Comparison of ENCODE assay signal across 14 cellular contexts in the genomic region with DNA sequence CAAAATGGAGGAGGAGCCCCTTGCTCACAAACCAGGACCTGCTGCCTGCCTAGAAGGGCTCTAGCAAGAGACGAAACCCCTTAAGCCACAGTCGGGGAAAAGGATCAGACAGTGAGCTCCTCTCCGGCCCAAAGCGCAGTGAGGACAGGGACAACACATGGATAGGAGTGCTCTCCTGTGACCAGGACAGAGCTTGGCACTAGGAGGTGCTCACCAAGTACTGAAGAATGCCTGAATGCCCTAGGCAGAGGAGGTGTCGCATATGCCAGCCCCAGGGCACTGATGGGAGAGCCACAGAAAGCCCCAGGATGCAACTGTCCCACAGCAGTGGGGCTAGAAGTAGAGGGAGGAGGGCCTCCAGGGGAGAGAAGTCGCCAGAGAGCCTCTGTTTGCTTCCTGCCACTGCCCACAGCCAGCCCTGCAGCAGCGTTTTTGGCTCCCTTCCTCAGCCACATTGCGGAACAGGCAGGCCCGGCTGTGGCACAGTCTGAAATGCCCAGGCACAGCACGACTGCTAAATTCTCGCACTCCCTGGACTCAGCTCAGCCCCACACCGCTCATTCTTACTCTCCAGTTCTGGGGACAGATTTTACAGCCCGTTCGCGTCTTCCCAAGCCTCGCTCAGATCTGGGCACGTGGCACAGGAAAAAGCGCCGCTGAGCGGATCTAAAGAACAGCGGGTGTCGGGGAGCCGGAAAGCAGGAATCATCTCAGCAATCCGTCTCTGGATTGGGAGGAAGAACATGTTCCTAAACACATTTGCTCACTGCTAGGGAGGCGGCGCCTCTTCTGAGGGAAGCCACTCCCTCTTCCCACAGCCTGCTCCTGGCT.
DNase-seq lines count a peak whose midpoint lies in the region; ATAC-seq, FAIRE-seq and TF ChIP-seq lines count a peak whose summit lies in the region.
"Had no signal": no experiment of that assay in that cellular context is flagged by ENCODE, and none has a peak within 500 bp of the region (broad histone marks: within the 10 kb centered on the region; RNA-seq: fewer than 3 reads in every experiment).

No MANE protein-coding gene starts in this region.

- no peaks in the 10 kb centered on the region for H4K20me1 ChIP-seq in osteoblast (ENCODE audit: insufficient read depth, low read length)

- no peak overlapping the region for H3K4me3 Mint-ChIP-seq in activated naive CD4-positive, alpha-beta T cell treated with anti-CD3 and anti-CD28 coated beads for 36 hours
- H3K4me3 Mint-ChIP-seq: activated CD4-positive, alpha-beta T cell treated with anti-CD3 and anti-CD28 coated beads for 36 hours; CD4-positive, alpha-beta T cell had no signal

- H3K4me2 ChIP-seq in osteoblast (ENCODE audit: insufficient read depth, low read length), result peak overlapping the region; percentile 74

- H3K4me1 ChIP-seq in osteoblast (ENCODE audit: insufficient read depth, low read length), result peaks cover 18% of the 10 kb centered on the region
- no peaks in the 10 kb centered on the region for H3K4me1 ChIP-seq in testis

- CTCF ChIA-PET in activated naive CD4-positive, alpha-beta T cell treated with anti-CD3 and anti-CD28 coated beads for 36 hours (lab: Charles Lee), result no interaction called here

- no peak for ATAC-seq in HG02870 (IDR thresholded peaks at IDR 0.05; ENCODE audit: unreplicated experiment)
- ATAC-seq: activated CD4-positive, alpha-beta T cell treated with anti-CD3 and anti-CD28 coated beads for 36 hours had no signal

- intact Hi-C loops in activated naive CD4-positive, alpha-beta T cell treated with anti-CD3 and anti-CD28 coated beads for 36 hours (cut with micrococcal nuclease), result no loop called here
- intact Hi-C loops in testis (cut with DNase I; ENCODE audit: low total_unique reads), result no loop called here

- H3K27me3 Mint-ChIP-seq in activated naive CD4-positive, alpha-beta T cell treated with anti-CD3 and anti-CD28 coated beads for 36 hours (ENCODE audit: low read depth), result peaks cover 8% of the 10 kb centered on the region

- no peak for FAIRE-seq in frontal cortex (lab: Jason Lieb, UNC)
- FAIRE-seq: HTR-8/SVneo had no signal

- H3K36me3 ChIP-seq in osteoblast (ENCODE audit: insufficient read depth, low read length) (no peaks in the 10 kb centered on the region), testis (ENCODE audit: low read depth, missing control alignments) (no peaks in the 10 kb centered on the region)

- 56 to 67% methylated on average over 26 of the region's 26 CpGs for WGBS in testis, 2 donors

- H3K4me1 Mint-ChIP-seq in activated naive CD4-positive, alpha-beta T cell treated with anti-CD3 and anti-CD28 coated beads for 36 hours (ENCODE audit: low read depth), result no peaks in the 10 kb centered on the region
- H3K4me1 Mint-ChIP-seq: activated CD4-positive, alpha-beta T cell treated with anti-CD3 and anti-CD28 coated beads for 36 hours had no signal

- no peaks in the 10 kb centered on the region for H3K9me3 Mint-ChIP-seq in activated naive CD4-positive, alpha-beta T cell treated with anti-CD3 and anti-CD28 coated beads for 36 hours
- H3K9me3 Mint-ChIP-seq: CD4-positive, alpha-beta T cell had no signal

- no peaks in the 10 kb centered on the region for H3K79me2 ChIP-seq in osteoblast (ENCODE audit: insufficient read depth, low read length)

- H2AFZ ChIP-seq in osteoblast (ENCODE audit: low read length), result peak overlapping the region; percentile 94

- peak overlapping the region; percentile 69 for H3K27ac ChIP-seq in osteoblast (ENCODE audit: low read depth, low read length)
- no peak overlapping the region for H3K27ac ChIP-seq in testis

- H3K27ac Mint-ChIP-seq in activated naive CD4-positive, alpha-beta T cell treated with anti-CD3 and anti-CD28 coated beads for 36 hours, result no peak overlapping the region
- H3K27ac Mint-ChIP-seq: activated CD4-positive, alpha-beta T cell treated with anti-CD3 and anti-CD28 coated beads for 36 hours; CD4-positive, alpha-beta T cell had no signal

- TF ChIP-seq POLR2A in NB4 (IDR thresholded peaks at IDR 0.05; ENCODE audit: extremely low read depth, insufficient read length) (no peak), testis (IDR thresholded peaks at IDR 0.05) (no peak)

- no peaks in the 10 kb centered on the region for H3K27me3 ChIP-seq in osteoblast (ENCODE audit: insufficient read depth, low read length)
- no peaks in the 10 kb centered on the region for H3K27me3 ChIP-seq in testis

- no peak for TF ChIP-seq CTCF in NB4 (IDR thresholded peaks at IDR 0.05; ENCODE audit: low read depth, low read length)
- TF ChIP-seq CTCF in osteoblast (IDR thresholded peaks at IDR 0.05; ENCODE audit: extremely low read depth, low read depth, low read length), result no peak
- TF ChIP-seq CTCF in testis (IDR thresholded peaks at IDR 0.05), result no peak

- no peak overlapping the region for H3K4me3 ChIP-seq in NB4 (ENCODE audit: low read depth, low read length)
- peak overlapping the region; percentile 64 for H3K4me3 ChIP-seq in osteoblast (ENCODE audit: insufficient read depth, low read length)
- no peak overlapping the region for H3K4me3 ChIP-seq in testis

- DNase-seq in C1 segment of cervical spinal cord (lab: John Stamatoyannopoulos, UW) (peak in 10 of 14 donors; percentile 27 to 80 (median 62)), NB4 (ENCODE audit: low read depth) (peak; percentile 29), frontal cortex (ENCODE audit: low spot score in 2 of 2) (peak; percentile 8 to 55), osteoblast (ENCODE audit: insufficient read length, low spot score, missing footprints) (no peak), testis (no peak), NCI-H128 (lab: John Stamatoyannopoulos, UW; ENCODE audit: unreplicated experiment) (no peak)
- no peak for DNase-seq in activated naive CD4-positive, alpha-beta T cell treated with anti-CD3 and anti-CD28 coated beads for 36 hours
- DNase-seq: activated CD4-positive, alpha-beta T cell treated with anti-CD3 and anti-CD28 coated beads for 36 hours; CD4-positive, alpha-beta T cell; cerebellar nuclear complex; NCI-H187; SW 1271 had no signal

- H3K36me3 Mint-ChIP-seq in activated naive CD4-positive, alpha-beta T cell treated with anti-CD3 and anti-CD28 coated beads for 36 hours (ENCODE audit: low read depth), result no peaks in the 10 kb centered on the region

- H3K9me3 ChIP-seq in osteoblast (ENCODE audit: low read depth, low read length) (no peaks in the 10 kb centered on the region), testis (no peaks in the 10 kb centered on the region)

Comparison
In these comparisons a context has a peak if more than half of its experiments do, and no peak if none do; other contexts are left out.
1. DNase-seq: peak in C1 segment of cervical spinal cord (10 of 14), NB4 (single experiment) and frontal cortex (2 of 2); none in osteoblast (single experiment), activated naive CD4-positive, alpha-beta T cell treated with anti-CD3 and anti-CD28 coated beads for 36 hours (single experiment), testis (single experiment) and NCI-H128 (single experiment).